In genomic region chr3:67028385-67028784, GRCh38 we compare ENCODE assay signal across 29 cellular contexts. TPM values are rescaled to one million over a fixed set of nuclear protein-coding genes. Genes with fewer than 3 reads are reported as not detected.
"Had no signal": no experiment of that assay in that cellular context is flagged by ENCODE, and none has a peak within 500 bp of the region (broad histone marks: within the 10 kb centered on the region; RNA-seq: fewer than 3 reads in every experiment).

No MANE protein-coding gene starts in this region.

- ATAC-seq: body of pancreas, Panc1, Right ventricle myocardium inferior, T-cell had no signal

- H3K4me3 ChIP-seq: ascending aorta, body of pancreas, SK-N-MC had no signal

- H3K9me3 Mint-ChIP-seq: activated CD4-positive, alpha-beta memory T cell treated with anti-CD3 and anti-CD28 coated beads, Interleukin-2, amount 10 ng/mL, durations not matched to agents 7 days and 5 days; activated CD4-positive, alpha-beta T cell treated with anti-CD3 and anti-CD28 coated beads, Interleukin-2, amount 10 ng/mL, durations not matched to agents 7 days and 5 days; activated naive CD4-positive, alpha-beta T cell treated with anti-CD3 and anti-CD28 coated beads, Interleukin-2, amount 10 ng/mL, durations not matched to agents 7 days and 5 days; activated naive CD8-positive, alpha-beta T cell treated with anti-CD3 and anti-CD28 coated beads, Interleukin-2, amount 10 ng/mL, durations not matched to agents 7 days and 5 days; activated T-helper 2 cell treated with anti-CD3 and anti-CD28 coated beads, Interferon-gamma antibody, Interleukin-2, Interleukin-4, amounts not matched to agents 10 μg/mL and 5 μg/mL and 100 μg/mL, durations not matched to agents 14 hours and 24 hours and 36 hours; central memory CD8-positive, alpha-beta T cell; T-cell had no signal

- H3K36me3 ChIP-seq: ascending aorta had no signal

- H3K27me3 Mint-ChIP-seq: activated CD4-positive, alpha-beta memory T cell treated with anti-CD3 and anti-CD28 coated beads, Interleukin-2, amount 10 ng/mL, durations not matched to agents 7 days and 5 days; activated CD4-positive, alpha-beta T cell treated with anti-CD3 and anti-CD28 coated beads, Interleukin-2, amount 10 ng/mL, durations not matched to agents 7 days and 5 days; activated naive CD4-positive, alpha-beta T cell treated with anti-CD3 and anti-CD28 coated beads, Interleukin-2, amount 10 ng/mL, durations not matched to agents 7 days and 5 days; central memory CD8-positive, alpha-beta T cell; T-cell had no signal

- H3K27ac Mint-ChIP-seq: activated CD4-positive, alpha-beta memory T cell treated with anti-CD3 and anti-CD28 coated beads, Interleukin-2, amount 10 ng/mL, durations not matched to agents 7 days and 5 days; activated CD4-positive, alpha-beta T cell treated with anti-CD3 and anti-CD28 coated beads, Interleukin-2, amount 10 ng/mL, durations not matched to agents 7 days and 5 days; activated naive CD4-positive, alpha-beta T cell treated with anti-CD3 and anti-CD28 coated beads, Interleukin-2, amount 10 ng/mL, durations not matched to agents 7 days and 5 days; activated naive CD8-positive, alpha-beta T cell treated with anti-CD3 and anti-CD28 coated beads, Interleukin-2, amount 10 ng/mL, durations not matched to agents 7 days and 5 days; activated T-helper 2 cell treated with anti-CD3 and anti-CD28 coated beads, Interferon-gamma antibody, Interleukin-2, Interleukin-4, amounts not matched to agents 10 μg/mL and 5 μg/mL and 100 μg/mL, durations not matched to agents 14 hours and 24 hours and 36 hours; T-cell had no signal

- H3K27ac ChIP-seq: ascending aorta, body of pancreas, SK-N-MC, VCaP had no signal

- H3K4me1 Mint-ChIP-seq: activated CD4-positive, alpha-beta T cell treated with anti-CD3 and anti-CD28 coated beads, Interleukin-2, amount 10 ng/mL, durations not matched to agents 7 days and 5 days; activated naive CD4-positive, alpha-beta T cell treated with anti-CD3 and anti-CD28 coated beads, Interleukin-2, amount 10 ng/mL, durations not matched to agents 7 days and 5 days; central memory CD8-positive, alpha-beta T cell; T-cell had no signal

- H3K27me3 ChIP-seq: ascending aorta, body of pancreas had no signal

- H3K4me3 Mint-ChIP-seq: activated CD4-positive, alpha-beta memory T cell treated with anti-CD3 and anti-CD28 coated beads, Interleukin-2, amount 10 ng/mL, durations not matched to agents 7 days and 5 days; activated CD4-positive, alpha-beta T cell treated with anti-CD3 and anti-CD28 coated beads, Interleukin-2, amount 10 ng/mL, durations not matched to agents 7 days and 5 days; activated naive CD4-positive, alpha-beta T cell treated with anti-CD3 and anti-CD28 coated beads, Interleukin-2, amount 10 ng/mL, durations not matched to agents 7 days and 5 days; activated naive CD8-positive, alpha-beta T cell treated with anti-CD3 and anti-CD28 coated beads, Interleukin-2, amount 10 ng/mL, durations not matched to agents 7 days and 5 days; central memory CD8-positive, alpha-beta T cell; T-cell had no signal

- DNase-seq: activated CD4-positive, alpha-beta memory T cell treated with anti-CD3 and anti-CD28 coated beads, Interleukin-2, amount 10 ng/mL, durations not matched to agents 7 days and 5 days; activated CD4-positive, alpha-beta T cell treated with anti-CD3 and anti-CD28 coated beads, Interleukin-2, amount 10 ng/mL, durations not matched to agents 7 days and 5 days; activated CD4-positive, CD25-positive, alpha-beta regulatory T cell; activated gamma-delta T cell treated with Interleukin-2 at 50 U/mL for 16 hours; activated naive CD4-positive, alpha-beta T cell treated with anti-CD3 and anti-CD28 coated beads, Interleukin-2, amount 10 ng/mL, durations not matched to agents 7 days and 5 days; activated naive CD8-positive, alpha-beta T cell treated with anti-CD3 and anti-CD28 coated beads, Interleukin-2, amount 10 ng/mL, durations not matched to agents 7 days and 5 days; activated T-cell treated with anti-CD3 and anti-CD28 coated beads for 4 hours; activated T-cell treated with anti-CD3 and anti-CD28 coated beads, Interleukin-2, amount 50 U/mL, for 48 hours; amniotic stem cell; body of pancreas; KBM-7; NCI-H1048; NCI-H2029; NCI-H2107; NCI-H345; NCI-H510A; NCI-H526 treated with DMSO at 0.1 percent for 48 hours; NCI-H82; NK-92 treated with Interleukin-12 subunit alpha and Interleukin-12 subunit beta, amount 100 ng/mL, for 24 hours; OCI-M1; RPMI8226; T-cell had no signal

- H3K4me1 ChIP-seq: ascending aorta had no signal

RNA-seq across cellular contexts. Expression of gene KBTBD8, which starts 30.3 kb away (rescaled TPM):
- total RNA-seq: ascending aorta had no signal
